In the genomic region with DNA sequence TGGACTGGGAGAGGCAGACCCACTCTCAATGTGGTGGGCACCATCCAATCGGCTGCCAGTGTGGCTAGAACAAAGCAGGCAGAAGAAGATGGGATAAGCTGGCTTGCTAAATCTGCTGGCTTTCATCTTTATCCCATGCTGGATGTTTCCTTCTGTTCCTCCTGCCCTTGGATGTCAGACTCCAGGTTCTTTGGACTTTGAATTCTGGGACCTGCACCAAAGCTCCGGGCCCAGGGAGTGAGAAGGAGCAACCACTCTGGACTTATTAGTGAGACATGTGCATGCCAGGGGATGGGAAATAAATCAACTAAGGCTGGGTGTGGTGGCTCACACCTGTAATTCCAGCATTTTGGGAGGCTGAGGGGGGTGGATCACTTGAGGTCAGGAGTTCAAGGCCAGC, we compare ENCODE assay signal across 8 cellular contexts.
"Had no signal": no experiment of that assay in that cellular context is flagged by ENCODE, and none has a peak within 500 bp of the region (broad histone marks: within the 10 kb centered on the region; RNA-seq: fewer than 3 reads in every experiment).

No MANE protein-coding gene starts in this region.

- H3K4me3 Mint-ChIP-seq: GM23338, H9 had no signal

- DNase-seq: H9, HCEC 1CT, IMR-90 had no signal

- H3K27ac Mint-ChIP-seq: GM23338, H9 had no signal

- H3K27ac ChIP-seq: HL-60 had no signal

- H3K4me3 ChIP-seq: GM23338, K562 had no signal

- H3K9me3 Mint-ChIP-seq: GM23338, H9 had no signal

- ATAC-seq: GM23338, K562 had no signal

- FAIRE-seq: H1, H54, K562 had no signal
